Comparison of ENCODE assay signal across 8 cellular contexts in the genomic region with DNA sequence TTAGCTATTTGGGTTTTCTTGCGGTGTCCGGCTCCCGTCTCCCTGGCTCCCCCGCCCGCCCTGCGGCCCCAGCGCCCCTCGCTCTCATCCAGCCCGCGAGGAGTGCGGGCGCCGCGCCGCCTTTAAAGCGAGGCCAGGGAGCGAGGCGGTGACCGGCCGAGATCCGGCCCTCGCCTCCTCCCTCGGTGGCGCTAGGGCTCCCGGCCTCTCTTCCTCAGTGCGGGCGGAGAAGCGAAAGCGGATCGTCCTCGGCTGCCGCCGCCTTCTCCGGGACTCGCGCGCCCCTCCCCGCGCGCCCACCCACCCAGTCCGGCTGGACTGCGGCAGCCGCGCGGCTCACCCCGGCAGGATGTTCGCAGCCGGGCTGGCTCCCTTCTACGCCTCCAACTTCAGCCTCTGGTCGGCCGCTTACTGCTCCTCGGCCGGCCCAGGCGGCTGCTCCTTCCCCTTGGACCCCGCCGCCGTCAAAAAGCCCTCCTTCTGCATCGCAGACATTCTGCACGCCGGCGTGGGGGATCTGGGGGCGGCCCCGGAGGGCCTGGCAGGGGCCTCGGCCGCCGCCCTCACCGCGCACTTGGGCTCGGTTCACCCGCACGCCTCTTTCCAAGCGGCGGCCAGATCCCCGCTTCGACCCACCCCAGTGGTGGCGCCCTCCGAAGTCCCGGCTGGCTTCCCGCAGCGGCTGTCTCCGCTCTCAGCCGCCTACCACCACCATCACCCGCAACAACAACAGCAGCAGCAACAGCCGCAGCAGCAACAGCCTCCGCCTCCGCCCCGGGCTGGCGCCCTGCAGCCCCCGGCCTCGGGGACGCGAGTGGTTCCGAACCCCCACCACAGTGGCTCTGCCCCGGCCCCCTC. TPM values are rescaled to one million over a fixed set of nuclear protein-coding genes. Genes with fewer than 3 reads are reported as not detected.
DNase-seq lines count a peak whose midpoint lies in the region; ATAC-seq, FAIRE-seq and TF ChIP-seq lines count a peak whose summit lies in the region.

No MANE protein-coding gene starts in this region.

- H3K27ac Mint-ChIP-seq in central memory CD8-positive, alpha-beta T cell (ENCODE audit: low read depth): no peak overlapping the region

- in situ Hi-C loops in HepG2 (cut with HindIII; ENCODE audit: extremely low pct_ligation_motif_present, low pct_unique_long_range_greater_than_20kb): no loop called here

- no TSS peak for BruUV-seq in HepG2 (replicated peaks; lab: Mats Ljungman, UMichigan)

- H3K79me2 ChIP-seq in HepG2 (ENCODE audit: insufficient read depth, low read length): no peaks in the 10 kb centered on the region
- no peaks in the 10 kb centered on the region for H3K79me2 ChIP-seq in Karpas-422 (ENCODE audit: low read length)

- H3K27ac ChIP-seq in HepG2 (ENCODE audit: extremely low read length, insufficient read depth, low read length) (no peak overlapping the region), substantia nigra (ENCODE audit: low read depth, low read length, poor library complexity, severe bottlenecking) (peak overlapping the region; percentile 67), Karpas-422 (ENCODE audit: low read length) (no peak overlapping the region)

- WGBS in HepG2 (ENCODE audit: low lambda C conversion rate): 38% methylated on average over 22 of the region's 94 CpGs

- H3K9me3 Mint-ChIP-seq in central memory CD8-positive, alpha-beta T cell: no peaks in the 10 kb centered on the region

- no peak for TF ChIP-seq POLR2A in HepG2 (IDR thresholded peaks at IDR 0.05; ENCODE audit: insufficient read depth in 1 of 2, low read depth in 2 of 2, low read length in 2 of 2)

- peak overlapping the region; percentile 65 for H3K4me2 ChIP-seq in HepG2 (ENCODE audit: low read depth, low read length)
- H3K4me2 ChIP-seq in Karpas-422 (ENCODE audit: low read depth, low read length, poor library complexity, severe bottlenecking): no peak overlapping the region

- DNase-seq in A172 (ENCODE audit: low spot score) (peak; percentile 8), NCI-H69 (lab: John Stamatoyannopoulos, UW) (peak; percentile 63), HepG2 (ENCODE audit: low spot score) (no peak), substantia nigra (lab: John Stamatoyannopoulos, UW) (peak in 3 of 49 donors; percentile 18 to 38 (median 23)), Karpas-422 (no peak)
- no peak for DNase-seq in central memory CD8-positive, alpha-beta T cell (ENCODE audit: low spot score in 2 of 2)

- H3K27me3 ChIP-seq in HepG2 (ENCODE audit: control insufficient read depth in 1 of 2, insufficient read depth in 2 of 2, low read length in 2 of 2) (peaks cover 0 to 11% of the 10 kb centered on the region in 2 experiments; a peak in 1 of 5 replicates), Karpas-422 (ENCODE audit: low read length) (no peaks in the 10 kb centered on the region)

- FAIRE-seq in HepG2 (lab: Jason Lieb, UNC): no peak

- no peaks in the 10 kb centered on the region for H3K36me3 ChIP-seq in ES-I3 (ENCODE audit: insufficient read depth, low read length)
- H3K36me3 ChIP-seq in HepG2 (replicated peaks in 1 of 2; ENCODE audit: control insufficient read depth in 1 of 2, insufficient read depth in 2 of 2, low read length in 2 of 2): no peaks in the 10 kb centered on the region
- H3K36me3 ChIP-seq in Karpas-422 (ENCODE audit: insufficient read depth, low read length): no peaks in the 10 kb centered on the region

- peaks cover 12% of the 10 kb centered on the region for H3K4me1 ChIP-seq in ES-I3 (ENCODE audit: insufficient read depth, low read length)
- H3K4me1 ChIP-seq in HepG2 (ENCODE audit: insufficient read depth, low read length): peaks cover 9% of the 10 kb centered on the region
- H3K4me1 ChIP-seq in Karpas-422 (ENCODE audit: low read length): no peaks in the 10 kb centered on the region

- peaks cover 26% of the 10 kb centered on the region for H3K4me1 Mint-ChIP-seq in central memory CD8-positive, alpha-beta T cell

- intact Hi-C loops in HepG2 (cut with micrococcal nuclease; ENCODE audit: unreplicated experiment): loop anchor here (10.0 kb wide), 1 partner anchor 105 kb away; no protein-coding TSS in a partner anchor

- CTCF ChIA-PET in HepG2 (lab: Yijun Ruan, JAX; ENCODE audit: low intra/inter-chr PET ratio, low total read pairs): no interaction called here

- H3K9me3 ChIP-seq in ES-I3 (ENCODE audit: control insufficient read depth, insufficient read depth, low read length): no peaks in the 10 kb centered on the region
- no peaks in the 10 kb centered on the region for H3K9me3 ChIP-seq in HepG2 (ENCODE audit: low read length)
- no peaks in the 10 kb centered on the region for H3K9me3 ChIP-seq in Karpas-422 (ENCODE audit: low read length)

- no peaks in the 10 kb centered on the region for H4K20me1 ChIP-seq in HepG2 (ENCODE audit: insufficient read depth, low read length)
- H4K20me1 ChIP-seq in Karpas-422 (ENCODE audit: insufficient read depth, low read depth, low read length): no peaks in the 10 kb centered on the region

- no peak for TF ChIP-seq RAD21 in HepG2 (CRISPR knock-in tag; IDR thresholded peaks at IDR 0.05)

- peak overlapping the region; percentile 50 to 70 (median 63); a peak in 4 of 6 replicates for H3K4me3 ChIP-seq in HepG2 (replicated peaks in 1 of 3; ENCODE audit: insufficient read depth in 1 of 3, low read depth in 2 of 3, low read length in 3 of 3)
- no peak overlapping the region for H3K4me3 ChIP-seq in Karpas-422 (ENCODE audit: low read length)

- peak; percentile 35 for ATAC-seq in HG02588 (IDR thresholded peaks at IDR 0.05; ENCODE audit: unreplicated experiment)
- peak; percentile 37 for ATAC-seq in central memory CD8-positive, alpha-beta T cell (replicated peaks; ENCODE audit: extremely low read depth, poor library complexity, severe bottlenecking)
- peak; percentile 89 for ATAC-seq in HepG2

- POLR2A ChIA-PET in HepG2 (lab: Yijun Ruan, JAX): no interaction called here

- H2AFZ ChIP-seq in HepG2 (ENCODE audit: low read length) (no peak overlapping the region), Karpas-422 (ENCODE audit: low read length) (no peak overlapping the region)

- TF ChIP-seq EP300 in HepG2 (IDR thresholded peaks at IDR 0.05; ENCODE audit: low read depth in 2 of 2, low read length in 2 of 2) (no peak), HepG2 (CRISPR knock-in tag; IDR thresholded peaks at IDR 0.05; ENCODE audit: borderline replicate concordance) (no peak)

- peak; percentile 19; the same call in 1 of the 2 replicates for TF ChIP-seq CTCF in HepG2 (CRISPR knock-in tag; IDR thresholded peaks at IDR 0.05)

- H3K9me2 ChIP-seq in Karpas-422 (replicated peaks; ENCODE audit: insufficient read depth, low read length): no peaks in the 10 kb centered on the region

- peaks cover 94% of the 10 kb centered on the region for H3K27me3 Mint-ChIP-seq in central memory CD8-positive, alpha-beta T cell

- H3K4me3 Mint-ChIP-seq in central memory CD8-positive, alpha-beta T cell: peak overlapping the region; percentile 73

- H3K9ac ChIP-seq in ES-I3 (ENCODE audit: low read depth, low read length) (peak overlapping the region; percentile 52; the same call in 1 of the 2 replicates), HepG2 (ENCODE audit: insufficient read depth, low read depth, low read length) (peak overlapping the region; percentile 46; the same call in 1 of the 2 replicates), Karpas-422 (ENCODE audit: low read length) (no peak overlapping the region)

- H3K36me3 Mint-ChIP-seq in central memory CD8-positive, alpha-beta T cell (ENCODE audit: insufficient read depth): peaks cover 6% of the 10 kb centered on the region

TF ChIP-seq in HepG2, 621 proteins besides CTCF, POLR2A, EP300 and RAD21 (continues in another document):
- peak; percentile 58; the same call in 1 of the 2 replicates for TF ChIP-seq MTF2 (CRISPR knock-in tag; IDR thresholded peaks at IDR 0.05; ENCODE audit: borderline replicate concordance)
- TF ChIP-seq ZFY (CRISPR knock-in tag; IDR thresholded peaks at IDR 0.05): peak; percentile 51; the same call in 1 of the 2 replicates
- TF ChIP-seq NCOA5 (CRISPR knock-in tag; IDR thresholded peaks at IDR 0.05): no peak
- TF ChIP-seq PCBP1 (IDR thresholded peaks at IDR 0.05; ENCODE audit: borderline replicate concordance, low read depth, low read length): 0 out of 2 replicates have a peak, but pooled peaks have one; percentile 2
- 0 out of 2 replicates have a peak, but pooled peaks have one; percentile 44 for TF ChIP-seq KMT2A (CRISPR knock-in tag; IDR thresholded peaks at IDR 0.05)
- TF ChIP-seq ZNF274 (CRISPR knock-in tag; IDR thresholded peaks at IDR 0.05): peak; percentile 26; the same call in 1 of the 2 replicates
- no peak for TF ChIP-seq SUZ12 (IDR thresholded peaks at IDR 0.05; ENCODE audit: low read depth, low read length)
- peak; percentile 18; the same call in 1 of the 2 replicates for TF ChIP-seq ZMYM4 (CRISPR knock-in tag; IDR thresholded peaks at IDR 0.05)

RNA-seq across cellular contexts. Expression of a gene that starts 0.5 kb away (rescaled TPM):
- total RNA-seq in A172 (2014; rRNA removed; shearing (Covaris generic)): 3.7 and 5.3 TPM in 2 replicates
- 0.06 and 0.35 TPM in 2 replicates for total RNA-seq in HepG2 (2016; rRNA removed; fragmentation: Illumina TruSeq; extraction: Trizol)
- total RNA-seq in HepG2 (2016; cell fraction: cytosol; rRNA removed; fragmentation: Illumina TruSeq; extraction: Trizol; ENCODE audit: low read depth): 0.18 and 0.20 TPM in 2 replicates
- total RNA-seq in HepG2 (2016; cell fraction: insoluble cytoplasmic fraction; rRNA removed; fragmentation: Illumina TruSeq; extraction: Trizol): 0.40 and 0.54 TPM in 2 replicates
- 0.31 and 0.40 TPM in 2 replicates for total RNA-seq in HepG2 (2016; cell fraction: membrane; rRNA removed; fragmentation: Illumina TruSeq; extraction: Trizol)
- 0.78 and 1.2 TPM in 2 replicates for total RNA-seq in HepG2 (2016; cell fraction: nucleus; rRNA removed; fragmentation: Illumina TruSeq; extraction: Trizol)
- 0.20 and 0.30 TPM in 2 replicates for polyA plus RNA-seq in HepG2 (2011; rRNA removed)
- 0.04 and 0.28 TPM in 2 replicates for polyA plus RNA-seq in HepG2 (2011; cell fraction: cytosol; rRNA removed)
- polyA plus RNA-seq in HepG2 (2011; cell fraction: nucleus; rRNA removed): 0.66 and 0.69 TPM in 2 replicates
- polyA plus RNA-seq in HepG2 (2012): 0.16 and 0.17 TPM in 2 replicates
- 0.43 and 0.58 TPM in 2 replicates for polyA plus RNA-seq in HepG2 (2016; cell fraction: cytosol; fragmentation: Illumina TruSeq; extraction: Trizol; ENCODE audit: low read depth)
- 0.22 and 0.24 TPM in 2 replicates for polyA plus RNA-seq in HepG2 (2016; cell fraction: insoluble cytoplasmic fraction; fragmentation: Illumina TruSeq; extraction: Trizol; ENCODE audit: low read depth)
- 0.40 TPM in 2 replicates for polyA plus RNA-seq in HepG2 (2016; cell fraction: membrane; fragmentation: Illumina TruSeq; extraction: Trizol; ENCODE audit: low read depth)
- polyA plus RNA-seq in HepG2 (2016; cell fraction: nucleus; fragmentation: Illumina TruSeq; extraction: Trizol; ENCODE audit: insufficient read depth, low read depth): 3.1 and 4.9 TPM in 2 replicates
- polyA minus RNA-seq in HepG2 (2011; rRNA and poly(A)+ RNA removed; ENCODE audit: low replicate concordance): 0.08 and 1.8 TPM in 2 replicates
- polyA minus RNA-seq in HepG2 (2011; cell fraction: cytosol; rRNA and poly(A)+ RNA removed): not detected in 2 replicates
- polyA minus RNA-seq in HepG2 (2011; cell fraction: nucleus; rRNA and poly(A)+ RNA removed): 0.25 and 0.90 TPM in 2 replicates
- total RNA-seq in Karpas-422 (2014; rRNA removed; shearing (Covaris generic); ENCODE audit: low replicate concordance): not detected in 2 replicates

Comparison
In these comparisons a context has a peak if more than half of its experiments do, and no peak if none do; other contexts are left out.
1. DNase-seq: peak in A172 (single experiment) and NCI-H69 (single experiment); none in central memory CD8-positive, alpha-beta T cell (0 of 2), HepG2 (single experiment) and Karpas-422 (single experiment).
2. ATAC-seq: peak in every context shown above with its lines; median percentile 89 in HepG2; 37 in central memory CD8-positive, alpha-beta T cell; 35 in HG02588.